Comparison of ENCODE assay signal across 19 cellular contexts in genomic region chr4:181566490-181566889, GRCh38.
DNase-seq lines count a peak whose midpoint lies in the region; ATAC-seq lines count a peak whose summit lies in the region.
"Had no signal": no experiment of that assay in that cellular context is flagged by ENCODE, and none has a peak within 500 bp of the region (broad histone marks: within the 10 kb centered on the region; RNA-seq: fewer than 3 reads in every experiment).

No MANE protein-coding gene starts in this region.

- DNase-seq in AG08395 (ENCODE audit: low spot score) (peak; percentile 66), NCI-H69 (lab: John Stamatoyannopoulos, UW) (peak; percentile 71), epidermal melanocyte (ENCODE audit: insufficient read length, low spot score) (peak; percentile 33), mucosa of gallbladder (ENCODE audit: low spot score) (peak; percentile 12), KG1 (lab: John Stamatoyannopoulos, UW) (no peak)
- DNase-seq in activated T-cell treated with anti-CD3 and anti-CD28 coated beads, Interleukin-2, amount 50 U/mL, for 48 hours = no peak
- DNase-seq: ACHN; amygdala; GOT3; naive thymus-derived CD8-positive, alpha-beta T cell; NCI-H1417 treated with DMSO at 0.1 percent for 48 hours; NCI-H226; NK-92 treated with Interleukin-12 subunit alpha and Interleukin-12 subunit beta, amount 100 ng/mL, for 24 hours; psoas muscle; stomach had no signal

- ATAC-seq in HG02763 (IDR thresholded peaks at IDR 0.05; ENCODE audit: unreplicated experiment) (no peak), HG02885 (IDR thresholded peaks at IDR 0.05; ENCODE audit: poor library complexity, unreplicated experiment) (no peak)
- ATAC-seq: GM12878; naive thymus-derived CD8-positive, alpha-beta T cell; psoas muscle; WTC11 had no signal

Comparison
In these comparisons a context has a peak if more than half of its experiments do, and no peak if none do; other contexts are left out.
1. DNase-seq: peak in AG08395 (single experiment), NCI-H69 (single experiment), epidermal melanocyte (single experiment) and mucosa of gallbladder (single experiment); none in KG1 (single experiment) and activated T-cell treated with anti-CD3 and anti-CD28 coated beads, Interleukin-2, amount 50 U/mL, for 48 hours (0 of 2).